1 cellular context compared by ENCODE assay signal in the genomic region with DNA sequence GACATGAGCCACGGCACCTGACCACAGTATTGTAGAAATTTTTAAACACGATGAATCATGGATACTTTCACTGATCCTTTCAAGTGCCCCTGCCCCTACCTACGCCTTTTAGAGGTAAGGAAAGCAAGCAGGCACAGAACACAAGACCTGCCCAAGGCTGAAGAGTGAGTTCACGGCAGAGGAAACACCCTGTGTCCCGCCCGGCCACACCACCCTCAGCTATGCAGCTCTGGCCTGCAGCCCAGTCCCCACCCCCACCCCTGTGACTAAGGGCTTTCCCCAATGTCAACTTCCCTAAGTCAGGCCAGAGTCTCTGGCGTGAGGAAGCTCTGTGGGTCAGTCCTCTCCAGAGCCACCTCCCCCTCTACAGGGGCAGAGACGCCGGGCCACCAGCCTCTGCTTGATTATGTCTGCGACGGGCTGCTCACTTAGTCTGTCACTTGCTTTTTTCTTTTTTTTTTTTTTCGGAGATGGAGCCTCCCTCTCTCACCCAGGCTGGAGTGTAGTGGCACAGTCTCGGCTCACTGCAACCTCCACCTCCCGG.
TF ChIP-seq lines count a peak whose summit lies in the region.

No MANE protein-coding gene starts in this region.

TF ChIP-seq in HepG2, 621 proteins besides CTCF, POLR2A, EP300 and RAD21 (continued from another document and continues in another):
- 0 out of 2 replicates have a peak, but pooled peaks have one; percentile 83 for TF ChIP-seq NFE2L1 (CRISPR knock-in tag; IDR thresholded peaks at IDR 0.05; ENCODE audit: borderline replicate concordance)
- TF ChIP-seq, protein P1, sequence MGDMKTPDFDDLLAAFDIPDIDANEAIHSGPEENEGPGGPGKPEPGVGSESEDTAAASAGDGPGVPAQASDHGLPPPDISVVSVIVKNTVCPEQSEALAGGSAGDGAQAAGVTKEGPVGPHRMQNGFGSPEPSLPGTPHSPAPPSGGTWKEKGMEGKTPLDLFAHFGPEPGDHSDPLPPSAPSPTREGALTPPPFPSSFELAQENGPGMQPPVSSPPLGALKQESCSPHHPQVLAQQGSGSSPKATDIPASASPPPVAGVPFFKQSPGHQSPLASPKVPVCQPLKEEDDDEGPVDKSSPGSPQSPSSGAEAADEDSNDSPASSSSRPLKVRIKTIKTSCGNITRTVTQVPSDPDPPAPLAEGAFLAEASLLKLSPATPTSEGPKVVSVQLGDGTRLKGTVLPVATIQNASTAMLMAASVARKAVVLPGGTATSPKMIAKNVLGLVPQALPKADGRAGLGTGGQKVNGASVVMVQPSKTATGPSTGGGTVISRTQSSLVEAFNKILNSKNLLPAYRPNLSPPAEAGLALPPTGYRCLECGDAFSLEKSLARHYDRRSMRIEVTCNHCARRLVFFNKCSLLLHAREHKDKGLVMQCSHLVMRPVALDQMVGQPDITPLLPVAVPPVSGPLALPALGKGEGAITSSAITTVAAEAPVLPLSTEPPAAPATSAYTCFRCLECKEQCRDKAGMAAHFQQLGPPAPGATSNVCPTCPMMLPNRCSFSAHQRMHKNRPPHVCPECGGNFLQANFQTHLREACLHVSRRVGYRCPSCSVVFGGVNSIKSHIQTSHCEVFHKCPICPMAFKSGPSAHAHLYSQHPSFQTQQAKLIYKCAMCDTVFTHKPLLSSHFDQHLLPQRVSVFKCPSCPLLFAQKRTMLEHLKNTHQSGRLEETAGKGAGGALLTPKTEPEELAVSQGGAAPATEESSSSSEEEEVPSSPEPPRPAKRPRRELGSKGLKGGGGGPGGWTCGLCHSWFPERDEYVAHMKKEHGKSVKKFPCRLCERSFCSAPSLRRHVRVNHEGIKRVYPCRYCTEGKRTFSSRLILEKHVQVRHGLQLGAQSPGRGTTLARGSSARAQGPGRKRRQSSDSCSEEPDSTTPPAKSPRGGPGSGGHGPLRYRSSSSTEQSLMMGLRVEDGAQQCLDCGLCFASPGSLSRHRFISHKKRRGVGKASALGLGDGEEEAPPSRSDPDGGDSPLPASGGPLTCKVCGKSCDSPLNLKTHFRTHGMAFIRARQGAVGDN (CRISPR knock-in tag; IDR thresholded peaks at IDR 0.05): peak; percentile 81
- peak; percentile 62 for TF ChIP-seq GABPB1 (CRISPR knock-in tag; IDR thresholded peaks at IDR 0.05)
- TF ChIP-seq, protein P2, sequence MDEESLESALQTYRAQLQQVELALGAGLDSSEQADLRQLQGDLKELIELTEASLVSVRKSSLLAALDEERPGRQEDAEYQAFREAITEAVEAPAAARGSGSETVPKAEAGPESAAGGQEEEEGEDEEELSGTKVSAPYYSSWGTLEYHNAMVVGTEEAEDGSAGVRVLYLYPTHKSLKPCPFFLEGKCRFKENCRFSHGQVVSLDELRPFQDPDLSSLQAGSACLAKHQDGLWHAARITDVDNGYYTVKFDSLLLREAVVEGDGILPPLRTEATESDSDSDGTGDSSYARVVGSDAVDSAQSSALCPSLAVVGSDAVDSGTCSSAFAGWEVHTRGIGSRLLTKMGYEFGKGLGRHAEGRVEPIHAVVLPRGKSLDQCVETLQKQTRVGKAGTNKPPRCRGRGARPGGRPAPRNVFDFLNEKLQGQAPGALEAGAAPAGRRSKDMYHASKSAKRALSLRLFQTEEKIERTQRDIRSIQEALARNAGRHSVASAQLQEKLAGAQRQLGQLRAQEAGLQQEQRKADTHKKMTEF (CRISPR knock-in tag; IDR thresholded peaks at IDR 0.05): 0 out of 2 replicates have a peak, but pooled peaks have one; percentile 46
- peak; percentile 91 for TF ChIP-seq ELF3 (CRISPR knock-in tag; IDR thresholded peaks at IDR 0.05)
- no peak for TF ChIP-seq GABPA (IDR thresholded peaks at IDR 0.05; ENCODE audit: low read depth, low read length)
- TF ChIP-seq GABPA (CRISPR knock-in tag; IDR thresholded peaks at IDR 0.05; ENCODE audit: low read depth): 0 out of 2 replicates have a peak, but pooled peaks have one; percentile 39
- TF ChIP-seq ZNF335 (CRISPR knock-in tag; IDR thresholded peaks at IDR 0.05): peak; percentile 54; the same call in 1 of the 2 replicates
- peak; percentile 74 for TF ChIP-seq ZNF350 (CRISPR knock-in tag; IDR thresholded peaks at IDR 0.05; ENCODE audit: borderline replicate concordance, low read depth)
- TF ChIP-seq, protein P3, sequence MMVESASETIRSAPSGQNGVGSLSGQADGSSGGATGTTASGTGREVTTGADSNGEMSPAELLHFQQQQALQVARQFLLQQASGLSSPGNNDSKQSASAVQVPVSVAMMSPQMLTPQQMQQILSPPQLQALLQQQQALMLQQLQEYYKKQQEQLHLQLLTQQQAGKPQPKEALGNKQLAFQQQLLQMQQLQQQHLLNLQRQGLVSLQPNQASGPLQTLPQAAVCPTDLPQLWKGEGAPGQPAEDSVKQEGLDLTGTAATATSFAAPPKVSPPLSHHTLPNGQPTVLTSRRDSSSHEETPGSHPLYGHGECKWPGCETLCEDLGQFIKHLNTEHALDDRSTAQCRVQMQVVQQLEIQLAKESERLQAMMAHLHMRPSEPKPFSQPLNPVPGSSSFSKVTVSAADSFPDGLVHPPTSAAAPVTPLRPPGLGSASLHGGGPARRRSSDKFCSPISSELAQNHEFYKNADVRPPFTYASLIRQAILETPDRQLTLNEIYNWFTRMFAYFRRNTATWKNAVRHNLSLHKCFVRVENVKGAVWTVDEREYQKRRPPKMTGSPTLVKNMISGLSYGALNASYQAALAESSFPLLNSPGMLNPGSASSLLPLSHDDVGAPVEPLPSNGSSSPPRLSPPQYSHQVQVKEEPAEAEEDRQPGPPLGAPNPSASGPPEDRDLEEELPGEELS (CRISPR knock-in tag; IDR thresholded peaks at IDR 0.05): peak; percentile 66
- TF ChIP-seq GLI4 (CRISPR knock-in tag; IDR thresholded peaks at IDR 0.05; ENCODE audit: borderline replicate concordance): peak; percentile 59; the same call in 1 of the 2 replicates
- no peak for TF ChIP-seq KLF12 (CRISPR knock-in tag; IDR thresholded peaks at IDR 0.05; ENCODE audit: borderline replicate concordance)
- TF ChIP-seq, protein P4, sequence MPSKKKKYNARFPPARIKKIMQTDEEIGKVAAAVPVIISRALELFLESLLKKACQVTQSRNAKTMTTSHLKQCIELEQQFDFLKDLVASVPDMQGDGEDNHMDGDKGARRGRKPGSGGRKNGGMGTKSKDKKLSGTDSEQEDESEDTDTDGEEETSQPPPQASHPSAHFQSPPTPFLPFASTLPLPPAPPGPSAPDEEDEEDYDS (CRISPR knock-in tag; IDR thresholded peaks at IDR 0.05): 0 out of 2 replicates have a peak, but pooled peaks have one; percentile 32
- TF ChIP-seq ZNF790 (CRISPR knock-in tag; IDR thresholded peaks at IDR 0.05; ENCODE audit: borderline replicate concordance): 0 out of 2 replicates have a peak, but pooled peaks have one; percentile 59
- peak; percentile 79; the same call in 1 of the 2 replicates for TF ChIP-seq ZFP90 (CRISPR knock-in tag; IDR thresholded peaks at IDR 0.05; ENCODE audit: borderline replicate concordance)
- peak; percentile 60; the same call in 1 of the 2 replicates for TF ChIP-seq ZMYM3 (CRISPR knock-in tag; IDR thresholded peaks at IDR 0.05)
- TF ChIP-seq PAF1 (CRISPR knock-in tag; IDR thresholded peaks at IDR 0.05): no peak
- TF ChIP-seq, protein P5, sequence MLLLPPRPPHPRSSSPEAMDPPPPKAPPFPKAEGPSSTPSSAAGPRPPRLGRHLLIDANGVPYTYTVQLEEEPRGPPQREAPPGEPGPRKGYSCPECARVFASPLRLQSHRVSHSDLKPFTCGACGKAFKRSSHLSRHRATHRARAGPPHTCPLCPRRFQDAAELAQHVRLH (CRISPR knock-in tag; IDR thresholded peaks at IDR 0.05; ENCODE audit: borderline replicate concordance, low read depth): peak; percentile 53; the same call in 1 of the 2 replicates
- TF ChIP-seq SAP130 (CRISPR knock-in tag; IDR thresholded peaks at IDR 0.05; ENCODE audit: low read depth): peak; percentile 95
- TF ChIP-seq, protein P6, sequence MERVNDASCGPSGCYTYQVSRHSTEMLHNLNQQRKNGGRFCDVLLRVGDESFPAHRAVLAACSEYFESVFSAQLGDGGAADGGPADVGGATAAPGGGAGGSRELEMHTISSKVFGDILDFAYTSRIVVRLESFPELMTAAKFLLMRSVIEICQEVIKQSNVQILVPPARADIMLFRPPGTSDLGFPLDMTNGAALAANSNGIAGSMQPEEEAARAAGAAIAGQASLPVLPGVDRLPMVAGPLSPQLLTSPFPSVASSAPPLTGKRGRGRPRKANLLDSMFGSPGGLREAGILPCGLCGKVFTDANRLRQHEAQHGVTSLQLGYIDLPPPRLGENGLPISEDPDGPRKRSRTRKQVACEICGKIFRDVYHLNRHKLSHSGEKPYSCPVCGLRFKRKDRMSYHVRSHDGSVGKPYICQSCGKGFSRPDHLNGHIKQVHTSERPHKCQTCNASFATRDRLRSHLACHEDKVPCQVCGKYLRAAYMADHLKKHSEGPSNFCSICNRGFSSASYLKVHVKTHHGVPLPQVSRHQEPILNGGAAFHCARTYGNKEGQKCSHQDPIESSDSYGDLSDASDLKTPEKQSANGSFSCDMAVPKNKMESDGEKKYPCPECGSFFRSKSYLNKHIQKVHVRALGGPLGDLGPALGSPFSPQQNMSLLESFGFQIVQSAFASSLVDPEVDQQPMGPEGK (CRISPR knock-in tag; IDR thresholded peaks at IDR 0.05): peak; percentile 85
- TF ChIP-seq, protein P7, sequence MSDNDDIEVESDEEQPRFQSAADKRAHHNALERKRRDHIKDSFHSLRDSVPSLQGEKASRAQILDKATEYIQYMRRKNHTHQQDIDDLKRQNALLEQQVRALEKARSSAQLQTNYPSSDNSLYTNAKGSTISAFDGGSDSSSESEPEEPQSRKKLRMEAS (IDR thresholded peaks at IDR 0.05): peak; percentile 54; the same call in 1 of the 2 replicates
- TF ChIP-seq SKI (IDR thresholded peaks at IDR 0.05; ENCODE audit: partially characterized antibody): peak; percentile 51
- TF ChIP-seq ZKSCAN8 (CRISPR knock-in tag; IDR thresholded peaks at IDR 0.05; ENCODE audit: borderline replicate concordance): 0 out of 2 replicates have a peak, but pooled peaks have one; percentile 51
- peak; percentile 32; the same call in 1 of the 2 replicates for TF ChIP-seq SIN3A (IDR thresholded peaks at IDR 0.05; ENCODE audit: borderline replicate concordance, low read depth, low read length)
- TF ChIP-seq RARA (CRISPR knock-in tag; IDR thresholded peaks at IDR 0.05): peak; percentile 92
- TF ChIP-seq MEIS2 (CRISPR knock-in tag; IDR thresholded peaks at IDR 0.05): peak; percentile 45; the same call in 1 of the 2 replicates
- TF ChIP-seq, protein P8, sequence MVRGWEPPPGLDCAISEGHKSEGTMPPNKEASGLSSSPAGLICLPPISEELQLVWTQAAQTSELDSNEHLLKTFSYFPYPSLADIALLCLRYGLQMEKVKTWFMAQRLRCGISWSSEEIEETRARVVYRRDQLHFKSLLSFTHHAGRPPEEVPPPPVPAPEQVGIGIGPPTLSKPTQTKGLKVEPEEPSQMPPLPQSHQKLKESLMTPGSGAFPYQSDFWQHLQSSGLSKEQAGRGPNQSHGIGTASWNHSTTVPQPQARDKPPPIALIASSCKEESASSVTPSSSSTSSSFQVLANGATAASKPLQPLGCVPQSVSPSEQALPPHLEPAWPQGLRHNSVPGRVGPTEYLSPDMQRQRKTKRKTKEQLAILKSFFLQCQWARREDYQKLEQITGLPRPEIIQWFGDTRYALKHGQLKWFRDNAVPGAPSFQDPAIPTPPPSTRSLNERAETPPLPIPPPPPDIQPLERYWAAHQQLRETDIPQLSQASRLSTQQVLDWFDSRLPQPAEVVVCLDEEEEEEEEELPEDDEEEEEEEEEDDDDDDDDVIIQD (CRISPR knock-in tag; IDR thresholded peaks at IDR 0.05; ENCODE audit: low read depth): peak; percentile 21; the same call in 1 of the 2 replicates
- peak; percentile 34; the same call in 1 of the 2 replicates for TF ChIP-seq CREM (IDR thresholded peaks at IDR 0.05)
- TF ChIP-seq CREM (CRISPR knock-in tag; IDR thresholded peaks at IDR 0.05): no peak
- 0 out of 2 replicates have a peak, but pooled peaks have one; percentile 36 for TF ChIP-seq MTA1 (CRISPR knock-in tag; IDR thresholded peaks at IDR 0.05; ENCODE audit: borderline replicate concordance)
- TF ChIP-seq, protein P9, sequence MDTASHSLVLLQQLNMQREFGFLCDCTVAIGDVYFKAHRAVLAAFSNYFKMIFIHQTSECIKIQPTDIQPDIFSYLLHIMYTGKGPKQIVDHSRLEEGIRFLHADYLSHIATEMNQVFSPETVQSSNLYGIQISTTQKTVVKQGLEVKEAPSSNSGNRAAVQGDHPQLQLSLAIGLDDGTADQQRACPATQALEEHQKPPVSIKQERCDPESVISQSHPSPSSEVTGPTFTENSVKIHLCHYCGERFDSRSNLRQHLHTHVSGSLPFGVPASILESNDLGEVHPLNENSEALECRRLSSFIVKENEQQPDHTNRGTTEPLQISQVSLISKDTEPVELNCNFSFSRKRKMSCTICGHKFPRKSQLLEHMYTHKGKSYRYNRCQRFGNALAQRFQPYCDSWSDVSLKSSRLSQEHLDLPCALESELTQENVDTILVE (CRISPR knock-in tag; IDR thresholded peaks at IDR 0.05): peak; percentile 59; the same call in 1 of the 2 replicates
- TF ChIP-seq KDM2A (CRISPR knock-in tag; IDR thresholded peaks at IDR 0.05; ENCODE audit: borderline replicate concordance, low read depth): peak; percentile 48; the same call in 1 of the 2 replicates
- TF ChIP-seq HMG20A (CRISPR knock-in tag; IDR thresholded peaks at IDR 0.05; ENCODE audit: borderline replicate concordance): peak; percentile 91
- TF ChIP-seq PTBP1 (IDR thresholded peaks at IDR 0.05; ENCODE audit: low read depth, low read length, poor library complexity, severe bottlenecking): no peak
- 0 out of 2 replicates have a peak, but pooled peaks have one; percentile 15 for TF ChIP-seq CEBPG (CRISPR knock-in tag; IDR thresholded peaks at IDR 0.05)
- no peak for TF ChIP-seq MIXL1 (CRISPR knock-in tag; IDR thresholded peaks at IDR 0.05)
- TF ChIP-seq AHR (CRISPR knock-in tag; IDR thresholded peaks at IDR 0.05): 0 out of 2 replicates have a peak, but pooled peaks have one; percentile 55
- peak; percentile 72 for TF ChIP-seq PITX1 (CRISPR knock-in tag; IDR thresholded peaks at IDR 0.05)
- peak; percentile 95 for TF ChIP-seq MIER3 (CRISPR knock-in tag; IDR thresholded peaks at IDR 0.05; ENCODE audit: borderline replicate concordance)
- peak; percentile 72; the same call in 1 of the 2 replicates for TF ChIP-seq HDAC2 (CRISPR knock-in tag; IDR thresholded peaks at IDR 0.05)
- no peak for TF ChIP-seq SMAD9 (CRISPR knock-in tag; IDR thresholded peaks at IDR 0.05)
- TF ChIP-seq ZFX (CRISPR knock-in tag; IDR thresholded peaks at IDR 0.05; ENCODE audit: low read depth): peak; percentile 60; the same call in 1 of the 2 replicates
- peak; percentile 64; the same call in 1 of the 2 replicates for TF ChIP-seq MIER2 (CRISPR knock-in tag; IDR thresholded peaks at IDR 0.05)
- TF ChIP-seq ZNF136 (CRISPR knock-in tag; IDR thresholded peaks at IDR 0.05; ENCODE audit: low read depth): no peak
- peak; percentile 54; the same call in 1 of the 2 replicates for TF ChIP-seq ZSCAN25 (CRISPR knock-in tag; IDR thresholded peaks at IDR 0.05)
- peak; percentile 56 for TF ChIP-seq NCOA2 (CRISPR knock-in tag; IDR thresholded peaks at IDR 0.05)
- TF ChIP-seq, protein P10, sequence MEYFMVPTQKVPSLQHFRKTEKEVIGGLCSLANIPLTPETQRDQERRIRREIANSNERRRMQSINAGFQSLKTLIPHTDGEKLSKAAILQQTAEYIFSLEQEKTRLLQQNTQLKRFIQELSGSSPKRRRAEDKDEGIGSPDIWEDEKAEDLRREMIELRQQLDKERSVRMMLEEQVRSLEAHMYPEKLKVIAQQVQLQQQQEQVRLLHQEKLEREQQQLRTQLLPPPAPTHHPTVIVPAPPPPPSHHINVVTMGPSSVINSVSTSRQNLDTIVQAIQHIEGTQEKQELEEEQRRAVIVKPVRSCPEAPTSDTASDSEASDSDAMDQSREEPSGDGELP (IDR thresholded peaks at IDR 0.05; ENCODE audit: borderline replicate concordance, low read depth): peak; percentile 29; the same call in 1 of the 2 replicates
- TF ChIP-seq MED1 (CRISPR knock-in tag; IDR thresholded peaks at IDR 0.05): peak; percentile 74
